1 cellular context compared by ENCODE assay signal in the genomic region with DNA sequence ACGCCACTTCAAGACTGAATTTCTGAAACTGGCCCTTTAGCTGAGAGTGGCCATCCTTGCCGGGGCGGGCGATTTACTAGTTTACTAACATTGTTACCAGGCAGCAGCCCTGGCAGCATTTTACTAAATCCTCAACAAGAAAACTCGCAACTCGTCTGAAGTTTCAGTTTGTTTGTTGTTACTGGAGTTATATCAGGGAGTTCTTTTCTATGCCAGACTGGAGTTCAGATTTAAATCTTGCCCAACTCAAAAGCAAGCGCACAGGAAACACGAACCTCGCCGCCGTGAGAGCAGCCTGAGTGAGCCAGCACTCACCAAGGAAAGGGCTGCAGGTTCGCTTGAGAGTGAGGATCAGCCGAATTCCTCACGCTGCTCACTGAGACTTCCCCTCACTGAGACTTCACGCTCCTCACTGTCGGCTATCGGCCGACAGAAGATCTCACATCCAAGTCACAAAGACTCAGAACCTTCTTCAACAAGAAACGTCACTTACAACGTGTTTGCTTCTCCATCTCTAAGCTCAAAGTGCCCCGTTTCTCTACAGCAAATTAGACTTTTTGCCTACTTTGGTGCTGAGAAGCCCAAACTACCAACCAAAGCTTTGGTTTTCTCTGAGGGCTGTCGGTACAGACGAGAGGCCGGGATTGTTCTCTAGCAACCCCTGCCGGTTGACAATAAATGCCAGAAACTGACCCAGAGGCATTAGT.
TF ChIP-seq lines count a peak whose summit lies in the region.

No MANE protein-coding gene starts in this region.

TF ChIP-seq in GM12878, 131 proteins besides CTCF, POLR2A, EP300 and RAD21 (continued from another document and continues in another):
- 0 out of 2 replicates have a peak, but pooled peaks have one; percentile 42 for TF ChIP-seq RB1 (IDR thresholded peaks at IDR 0.05; ENCODE audit: borderline replicate concordance)
- TF ChIP-seq, protein P1, sequence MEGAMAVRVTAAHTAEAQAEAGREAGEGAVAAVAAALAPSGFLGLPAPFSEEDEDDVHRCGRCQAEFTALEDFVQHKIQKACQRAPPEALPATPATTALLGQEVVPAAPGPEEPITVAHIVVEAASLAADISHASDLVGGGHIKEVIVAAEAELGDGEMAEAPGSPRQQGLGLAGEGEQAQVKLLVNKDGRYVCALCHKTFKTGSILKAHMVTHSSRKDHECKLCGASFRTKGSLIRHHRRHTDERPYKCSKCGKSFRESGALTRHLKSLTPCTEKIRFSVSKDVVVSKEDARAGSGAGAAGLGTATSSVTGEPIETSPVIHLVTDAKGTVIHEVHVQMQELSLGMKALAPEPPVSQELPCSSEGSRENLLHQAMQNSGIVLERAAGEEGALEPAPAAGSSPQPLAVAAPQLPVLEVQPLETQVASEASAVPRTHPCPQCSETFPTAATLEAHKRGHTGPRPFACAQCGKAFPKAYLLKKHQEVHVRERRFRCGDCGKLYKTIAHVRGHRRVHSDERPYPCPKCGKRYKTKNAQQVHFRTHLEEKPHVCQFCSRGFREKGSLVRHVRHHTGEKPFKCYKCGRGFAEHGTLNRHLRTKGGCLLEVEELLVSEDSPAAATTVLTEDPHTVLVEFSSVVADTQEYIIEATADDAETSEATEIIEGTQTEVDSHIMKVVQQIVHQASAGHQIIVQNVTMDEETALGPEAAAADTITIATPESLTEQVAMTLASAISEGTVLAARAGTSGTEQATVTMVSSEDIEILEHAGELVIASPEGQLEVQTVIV (IDR thresholded peaks at IDR 0.05; ENCODE audit: borderline replicate concordance, partially characterized antibody): no peak
- no peak for TF ChIP-seq ASH2L (IDR thresholded peaks at IDR 0.05; ENCODE audit: borderline replicate concordance, low read depth)
- TF ChIP-seq, protein P2, sequence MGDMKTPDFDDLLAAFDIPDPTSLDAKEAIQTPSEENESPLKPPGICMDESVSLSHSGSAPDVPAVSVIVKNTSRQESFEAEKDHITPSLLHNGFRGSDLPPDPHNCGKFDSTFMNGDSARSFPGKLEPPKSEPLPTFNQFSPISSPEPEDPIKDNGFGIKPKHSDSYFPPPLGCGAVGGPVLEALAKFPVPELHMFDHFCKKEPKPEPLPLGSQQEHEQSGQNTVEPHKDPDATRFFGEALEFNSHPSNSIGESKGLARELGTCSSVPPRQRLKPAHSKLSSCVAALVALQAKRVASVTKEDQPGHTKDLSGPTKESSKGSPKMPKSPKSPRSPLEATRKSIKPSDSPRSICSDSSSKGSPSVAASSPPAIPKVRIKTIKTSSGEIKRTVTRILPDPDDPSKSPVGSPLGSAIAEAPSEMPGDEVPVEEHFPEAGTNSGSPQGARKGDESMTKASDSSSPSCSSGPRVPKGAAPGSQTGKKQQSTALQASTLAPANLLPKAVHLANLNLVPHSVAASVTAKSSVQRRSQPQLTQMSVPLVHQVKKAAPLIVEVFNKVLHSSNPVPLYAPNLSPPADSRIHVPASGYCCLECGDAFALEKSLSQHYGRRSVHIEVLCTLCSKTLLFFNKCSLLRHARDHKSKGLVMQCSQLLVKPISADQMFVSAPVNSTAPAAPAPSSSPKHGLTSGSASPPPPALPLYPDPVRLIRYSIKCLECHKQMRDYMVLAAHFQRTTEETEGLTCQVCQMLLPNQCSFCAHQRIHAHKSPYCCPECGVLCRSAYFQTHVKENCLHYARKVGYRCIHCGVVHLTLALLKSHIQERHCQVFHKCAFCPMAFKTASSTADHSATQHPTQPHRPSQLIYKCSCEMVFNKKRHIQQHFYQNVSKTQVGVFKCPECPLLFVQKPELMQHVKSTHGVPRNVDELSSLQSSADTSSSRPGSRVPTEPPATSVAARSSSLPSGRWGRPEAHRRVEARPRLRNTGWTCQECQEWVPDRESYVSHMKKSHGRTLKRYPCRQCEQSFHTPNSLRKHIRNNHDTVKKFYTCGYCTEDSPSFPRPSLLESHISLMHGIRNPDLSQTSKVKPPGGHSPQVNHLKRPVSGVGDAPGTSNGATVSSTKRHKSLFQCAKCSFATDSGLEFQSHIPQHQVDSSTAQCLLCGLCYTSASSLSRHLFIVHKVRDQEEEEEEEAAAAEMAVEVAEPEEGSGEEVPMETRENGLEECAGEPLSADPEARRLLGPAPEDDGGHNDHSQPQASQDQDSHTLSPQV (IDR thresholded peaks at IDR 0.05): no peak
- no peak for TF ChIP-seq KDM1A (IDR thresholded peaks at IDR 0.05; ENCODE audit: borderline replicate concordance)
- no peak for TF ChIP-seq BCL11A (IDR thresholded peaks at IDR 0.05; ENCODE audit: low read depth, low read length)
- TF ChIP-seq, protein P3, sequence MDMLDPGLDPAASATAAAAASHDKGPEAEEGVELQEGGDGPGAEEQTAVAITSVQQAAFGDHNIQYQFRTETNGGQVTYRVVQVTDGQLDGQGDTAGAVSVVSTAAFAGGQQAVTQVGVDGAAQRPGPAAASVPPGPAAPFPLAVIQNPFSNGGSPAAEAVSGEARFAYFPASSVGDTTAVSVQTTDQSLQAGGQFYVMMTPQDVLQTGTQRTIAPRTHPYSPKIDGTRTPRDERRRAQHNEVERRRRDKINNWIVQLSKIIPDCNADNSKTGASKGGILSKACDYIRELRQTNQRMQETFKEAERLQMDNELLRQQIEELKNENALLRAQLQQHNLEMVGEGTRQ (IDR thresholded peaks at IDR 0.05; ENCODE audit: borderline replicate concordance, low read depth, low read length): no peak
- TF ChIP-seq, protein P4, sequence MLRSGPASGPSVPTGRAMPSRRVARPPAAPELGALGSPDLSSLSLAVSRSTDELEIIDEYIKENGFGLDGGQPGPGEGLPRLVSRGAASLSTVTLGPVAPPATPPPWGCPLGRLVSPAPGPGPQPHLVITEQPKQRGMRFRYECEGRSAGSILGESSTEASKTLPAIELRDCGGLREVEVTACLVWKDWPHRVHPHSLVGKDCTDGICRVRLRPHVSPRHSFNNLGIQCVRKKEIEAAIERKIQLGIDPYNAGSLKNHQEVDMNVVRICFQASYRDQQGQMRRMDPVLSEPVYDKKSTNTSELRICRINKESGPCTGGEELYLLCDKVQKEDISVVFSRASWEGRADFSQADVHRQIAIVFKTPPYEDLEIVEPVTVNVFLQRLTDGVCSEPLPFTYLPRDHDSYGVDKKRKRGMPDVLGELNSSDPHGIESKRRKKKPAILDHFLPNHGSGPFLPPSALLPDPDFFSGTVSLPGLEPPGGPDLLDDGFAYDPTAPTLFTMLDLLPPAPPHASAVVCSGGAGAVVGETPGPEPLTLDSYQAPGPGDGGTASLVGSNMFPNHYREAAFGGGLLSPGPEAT (IDR thresholded peaks at IDR 0.05; ENCODE audit: low read depth): no peak
- TF ChIP-seq, protein P5, sequence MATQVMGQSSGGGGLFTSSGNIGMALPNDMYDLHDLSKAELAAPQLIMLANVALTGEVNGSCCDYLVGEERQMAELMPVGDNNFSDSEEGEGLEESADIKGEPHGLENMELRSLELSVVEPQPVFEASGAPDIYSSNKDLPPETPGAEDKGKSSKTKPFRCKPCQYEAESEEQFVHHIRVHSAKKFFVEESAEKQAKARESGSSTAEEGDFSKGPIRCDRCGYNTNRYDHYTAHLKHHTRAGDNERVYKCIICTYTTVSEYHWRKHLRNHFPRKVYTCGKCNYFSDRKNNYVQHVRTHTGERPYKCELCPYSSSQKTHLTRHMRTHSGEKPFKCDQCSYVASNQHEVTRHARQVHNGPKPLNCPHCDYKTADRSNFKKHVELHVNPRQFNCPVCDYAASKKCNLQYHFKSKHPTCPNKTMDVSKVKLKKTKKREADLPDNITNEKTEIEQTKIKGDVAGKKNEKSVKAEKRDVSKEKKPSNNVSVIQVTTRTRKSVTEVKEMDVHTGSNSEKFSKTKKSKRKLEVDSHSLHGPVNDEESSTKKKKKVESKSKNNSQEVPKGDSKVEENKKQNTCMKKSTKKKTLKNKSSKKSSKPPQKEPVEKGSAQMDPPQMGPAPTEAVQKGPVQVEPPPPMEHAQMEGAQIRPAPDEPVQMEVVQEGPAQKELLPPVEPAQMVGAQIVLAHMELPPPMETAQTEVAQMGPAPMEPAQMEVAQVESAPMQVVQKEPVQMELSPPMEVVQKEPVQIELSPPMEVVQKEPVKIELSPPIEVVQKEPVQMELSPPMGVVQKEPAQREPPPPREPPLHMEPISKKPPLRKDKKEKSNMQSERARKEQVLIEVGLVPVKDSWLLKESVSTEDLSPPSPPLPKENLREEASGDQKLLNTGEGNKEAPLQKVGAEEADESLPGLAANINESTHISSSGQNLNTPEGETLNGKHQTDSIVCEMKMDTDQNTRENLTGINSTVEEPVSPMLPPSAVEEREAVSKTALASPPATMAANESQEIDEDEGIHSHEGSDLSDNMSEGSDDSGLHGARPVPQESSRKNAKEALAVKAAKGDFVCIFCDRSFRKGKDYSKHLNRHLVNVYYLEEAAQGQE (IDR thresholded peaks at IDR 0.05; ENCODE audit: low read depth, low read length): no peak
- TF ChIP-seq, protein P6, sequence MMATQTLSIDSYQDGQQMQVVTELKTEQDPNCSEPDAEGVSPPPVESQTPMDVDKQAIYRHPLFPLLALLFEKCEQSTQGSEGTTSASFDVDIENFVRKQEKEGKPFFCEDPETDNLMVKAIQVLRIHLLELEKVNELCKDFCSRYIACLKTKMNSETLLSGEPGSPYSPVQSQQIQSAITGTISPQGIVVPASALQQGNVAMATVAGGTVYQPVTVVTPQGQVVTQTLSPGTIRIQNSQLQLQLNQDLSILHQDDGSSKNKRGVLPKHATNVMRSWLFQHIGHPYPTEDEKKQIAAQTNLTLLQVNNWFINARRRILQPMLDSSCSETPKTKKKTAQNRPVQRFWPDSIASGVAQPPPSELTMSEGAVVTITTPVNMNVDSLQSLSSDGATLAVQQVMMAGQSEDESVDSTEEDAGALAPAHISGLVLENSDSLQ (IDR thresholded peaks at IDR 0.05): 0 out of 2 replicates have a peak, but pooled peaks have one; percentile 15
- peak; percentile 59; the same call in 1 of the 2 replicates for TF ChIP-seq NBN (IDR thresholded peaks at IDR 0.05)
- 0 out of 2 replicates have a peak, but pooled peaks have one; percentile 26 for TF ChIP-seq ATF7 (IDR thresholded peaks at IDR 0.05; ENCODE audit: low read depth)
- no peak for TF ChIP-seq TARDBP (IDR thresholded peaks at IDR 0.05; ENCODE audit: borderline replicate concordance)
- TF ChIP-seq, protein P7, sequence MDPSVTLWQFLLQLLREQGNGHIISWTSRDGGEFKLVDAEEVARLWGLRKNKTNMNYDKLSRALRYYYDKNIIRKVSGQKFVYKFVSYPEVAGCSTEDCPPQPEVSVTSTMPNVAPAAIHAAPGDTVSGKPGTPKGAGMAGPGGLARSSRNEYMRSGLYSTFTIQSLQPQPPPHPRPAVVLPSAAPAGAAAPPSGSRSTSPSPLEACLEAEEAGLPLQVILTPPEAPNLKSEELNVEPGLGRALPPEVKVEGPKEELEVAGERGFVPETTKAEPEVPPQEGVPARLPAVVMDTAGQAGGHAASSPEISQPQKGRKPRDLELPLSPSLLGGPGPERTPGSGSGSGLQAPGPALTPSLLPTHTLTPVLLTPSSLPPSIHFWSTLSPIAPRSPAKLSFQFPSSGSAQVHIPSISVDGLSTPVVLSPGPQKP (IDR thresholded peaks at IDR 0.05; ENCODE audit: low read depth, low read length): no peak
- no peak for TF ChIP-seq JUND (IDR thresholded peaks at IDR 0.05; ENCODE audit: low read depth, low read length)
- TF ChIP-seq RAD51 (IDR thresholded peaks at IDR 0.05): no peak
- no peak for TF ChIP-seq CBFB (IDR thresholded peaks at IDR 0.05; ENCODE audit: low read depth)
- TF ChIP-seq, protein P8, sequence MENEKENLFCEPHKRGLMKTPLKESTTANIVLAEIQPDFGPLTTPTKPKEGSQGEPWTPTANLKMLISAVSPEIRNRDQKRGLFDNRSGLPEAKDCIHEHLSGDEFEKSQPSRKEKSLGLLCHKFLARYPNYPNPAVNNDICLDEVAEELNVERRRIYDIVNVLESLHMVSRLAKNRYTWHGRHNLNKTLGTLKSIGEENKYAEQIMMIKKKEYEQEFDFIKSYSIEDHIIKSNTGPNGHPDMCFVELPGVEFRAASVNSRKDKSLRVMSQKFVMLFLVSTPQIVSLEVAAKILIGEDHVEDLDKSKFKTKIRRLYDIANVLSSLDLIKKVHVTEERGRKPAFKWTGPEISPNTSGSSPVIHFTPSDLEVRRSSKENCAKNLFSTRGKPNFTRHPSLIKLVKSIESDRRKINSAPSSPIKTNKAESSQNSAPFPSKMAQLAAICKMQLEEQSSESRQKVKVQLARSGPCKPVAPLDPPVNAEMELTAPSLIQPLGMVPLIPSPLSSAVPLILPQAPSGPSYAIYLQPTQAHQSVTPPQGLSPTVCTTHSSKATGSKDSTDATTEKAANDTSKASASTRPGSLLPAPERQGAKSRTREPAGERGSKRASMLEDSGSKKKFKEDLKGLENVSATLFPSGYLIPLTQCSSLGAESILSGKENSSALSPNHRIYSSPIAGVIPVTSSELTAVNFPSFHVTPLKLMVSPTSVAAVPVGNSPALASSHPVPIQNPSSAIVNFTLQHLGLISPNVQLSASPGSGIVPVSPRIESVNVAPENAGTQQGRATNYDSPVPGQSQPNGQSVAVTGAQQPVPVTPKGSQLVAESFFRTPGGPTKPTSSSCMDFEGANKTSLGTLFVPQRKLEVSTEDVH (IDR thresholded peaks at IDR 0.05; ENCODE audit: low read depth, partially characterized antibody): no peak
- TF ChIP-seq, protein P9, sequence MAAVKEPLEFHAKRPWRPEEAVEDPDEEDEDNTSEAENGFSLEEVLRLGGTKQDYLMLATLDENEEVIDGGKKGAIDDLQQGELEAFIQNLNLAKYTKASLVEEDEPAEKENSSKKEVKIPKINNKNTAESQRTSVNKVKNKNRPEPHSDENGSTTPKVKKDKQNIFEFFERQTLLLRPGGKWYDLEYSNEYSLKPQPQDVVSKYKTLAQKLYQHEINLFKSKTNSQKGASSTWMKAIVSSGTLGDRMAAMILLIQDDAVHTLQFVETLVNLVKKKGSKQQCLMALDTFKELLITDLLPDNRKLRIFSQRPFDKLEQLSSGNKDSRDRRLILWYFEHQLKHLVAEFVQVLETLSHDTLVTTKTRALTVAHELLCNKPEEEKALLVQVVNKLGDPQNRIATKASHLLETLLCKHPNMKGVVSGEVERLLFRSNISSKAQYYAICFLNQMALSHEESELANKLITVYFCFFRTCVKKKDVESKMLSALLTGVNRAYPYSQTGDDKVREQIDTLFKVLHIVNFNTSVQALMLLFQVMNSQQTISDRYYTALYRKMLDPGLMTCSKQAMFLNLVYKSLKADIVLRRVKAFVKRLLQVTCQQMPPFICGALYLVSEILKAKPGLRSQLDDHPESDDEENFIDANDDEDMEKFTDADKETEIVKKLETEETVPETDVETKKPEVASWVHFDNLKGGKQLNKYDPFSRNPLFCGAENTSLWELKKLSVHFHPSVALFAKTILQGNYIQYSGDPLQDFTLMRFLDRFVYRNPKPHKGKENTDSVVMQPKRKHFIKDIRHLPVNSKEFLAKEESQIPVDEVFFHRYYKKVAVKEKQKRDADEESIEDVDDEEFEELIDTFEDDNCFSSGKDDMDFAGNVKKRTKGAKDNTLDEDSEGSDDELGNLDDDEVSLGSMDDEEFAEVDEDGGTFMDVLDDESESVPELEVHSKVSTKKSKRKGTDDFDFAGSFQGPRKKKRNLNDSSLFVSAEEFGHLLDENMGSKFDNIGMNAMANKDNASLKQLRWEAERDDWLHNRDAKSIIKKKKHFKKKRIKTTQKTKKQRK (IDR thresholded peaks at IDR 0.05; ENCODE audit: low read depth, low read length): no peak
- TF ChIP-seq CHD4 (IDR thresholded peaks at IDR 0.05): no peak
- no peak for TF ChIP-seq TAF1 (IDR thresholded peaks at IDR 0.05; ENCODE audit: borderline replicate concordance, low read depth, low read length)
- no peak for TF ChIP-seq RBBP5 (conservative IDR thresholded peaks at IDR 0.05)
- no peak for TF ChIP-seq NRF1 (conservative IDR thresholded peaks at IDR 0.05; ENCODE audit: low read depth, low read length)
- no peak for TF ChIP-seq ZSCAN29 (IDR thresholded peaks at IDR 0.05)
- peak; percentile 91 for TF ChIP-seq ZNF24 (IDR thresholded peaks at IDR 0.05)
